1 cellular context compared by ENCODE assay signal in the genomic region with DNA sequence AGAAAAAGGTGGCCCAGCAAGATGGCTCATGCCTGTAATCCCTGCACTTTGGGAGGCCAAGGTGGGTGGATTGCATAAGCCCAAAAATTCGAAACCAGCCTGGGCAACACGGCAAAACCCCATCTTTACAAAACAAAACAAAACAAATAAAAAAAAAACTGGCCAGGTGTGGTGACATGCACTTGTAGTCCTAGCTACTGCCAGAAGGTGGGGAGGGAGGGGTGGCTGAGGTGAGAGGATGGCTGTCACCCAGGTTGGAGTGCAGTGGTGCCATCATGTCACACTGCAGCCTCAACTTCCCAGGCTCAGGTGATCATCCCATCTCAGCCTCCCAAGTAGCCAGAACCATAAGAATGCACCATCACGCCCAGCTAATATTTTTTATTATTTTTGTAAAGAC.
TF ChIP-seq lines count a peak whose summit lies in the region.

No MANE protein-coding gene starts in this region.

TF ChIP-seq in GM12878, 131 proteins besides CTCF, POLR2A, EP300 and RAD21 (continued from another document):
- TF ChIP-seq, protein P1, sequence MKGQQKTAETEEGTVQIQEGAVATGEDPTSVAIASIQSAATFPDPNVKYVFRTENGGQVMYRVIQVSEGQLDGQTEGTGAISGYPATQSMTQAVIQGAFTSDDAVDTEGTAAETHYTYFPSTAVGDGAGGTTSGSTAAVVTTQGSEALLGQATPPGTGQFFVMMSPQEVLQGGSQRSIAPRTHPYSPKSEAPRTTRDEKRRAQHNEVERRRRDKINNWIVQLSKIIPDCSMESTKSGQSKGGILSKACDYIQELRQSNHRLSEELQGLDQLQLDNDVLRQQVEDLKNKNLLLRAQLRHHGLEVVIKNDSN (IDR thresholded peaks at IDR 0.05; ENCODE audit: borderline replicate concordance, extremely low read length, insufficient read depth, low read depth, low read length), result no peak
- no peak for TF ChIP-seq MTA3 (IDR thresholded peaks at IDR 0.05; ENCODE audit: borderline replicate concordance, low read length)
- TF ChIP-seq, protein P2, sequence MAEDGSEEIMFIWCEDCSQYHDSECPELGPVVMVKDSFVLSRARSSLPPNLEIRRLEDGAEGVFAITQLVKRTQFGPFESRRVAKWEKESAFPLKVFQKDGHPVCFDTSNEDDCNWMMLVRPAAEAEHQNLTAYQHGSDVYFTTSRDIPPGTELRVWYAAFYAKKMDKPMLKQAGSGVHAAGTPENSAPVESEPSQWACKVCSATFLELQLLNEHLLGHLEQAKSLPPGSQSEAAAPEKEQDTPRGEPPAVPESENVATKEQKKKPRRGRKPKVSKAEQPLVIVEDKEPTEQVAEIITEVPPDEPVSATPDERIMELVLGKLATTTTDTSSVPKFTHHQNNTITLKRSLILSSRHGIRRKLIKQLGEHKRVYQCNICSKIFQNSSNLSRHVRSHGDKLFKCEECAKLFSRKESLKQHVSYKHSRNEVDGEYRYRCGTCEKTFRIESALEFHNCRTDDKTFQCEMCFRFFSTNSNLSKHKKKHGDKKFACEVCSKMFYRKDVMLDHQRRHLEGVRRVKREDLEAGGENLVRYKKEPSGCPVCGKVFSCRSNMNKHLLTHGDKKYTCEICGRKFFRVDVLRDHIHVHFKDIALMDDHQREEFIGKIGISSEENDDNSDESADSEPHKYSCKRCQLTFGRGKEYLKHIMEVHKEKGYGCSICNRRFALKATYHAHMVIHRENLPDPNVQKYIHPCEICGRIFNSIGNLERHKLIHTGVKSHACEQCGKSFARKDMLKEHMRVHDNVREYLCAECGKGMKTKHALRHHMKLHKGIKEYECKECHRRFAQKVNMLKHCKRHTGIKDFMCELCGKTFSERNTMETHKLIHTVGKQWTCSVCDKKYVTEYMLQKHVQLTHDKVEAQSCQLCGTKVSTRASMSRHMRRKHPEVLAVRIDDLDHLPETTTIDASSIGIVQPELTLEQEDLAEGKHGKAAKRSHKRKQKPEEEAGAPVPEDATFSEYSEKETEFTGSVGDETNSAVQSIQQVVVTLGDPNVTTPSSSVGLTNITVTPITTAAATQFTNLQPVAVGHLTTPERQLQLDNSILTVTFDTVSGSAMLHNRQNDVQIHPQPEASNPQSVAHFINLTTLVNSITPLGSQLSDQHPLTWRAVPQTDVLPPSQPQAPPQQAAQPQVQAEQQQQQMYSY (CRISPR knock-in tag; IDR thresholded peaks at IDR 0.05), result no peak
- TF ChIP-seq CEBPZ (IDR thresholded peaks at IDR 0.05; ENCODE audit: low read depth, low read length), result no peak
- TF ChIP-seq BCL3 (IDR thresholded peaks at IDR 0.05; ENCODE audit: borderline replicate concordance, insufficient read depth, low read depth, low read length, poor library complexity, severe bottlenecking), result no peak
- TF ChIP-seq ZNF274 (IDR thresholded peaks at IDR 0.05; ENCODE audit: insufficient read depth, insufficient read length), result no peak
- no peak for TF ChIP-seq EZH2 (IDR thresholded peaks at IDR 0.05; ENCODE audit: borderline replicate concordance, control insufficient read depth, low read depth, low read length)
- TF ChIP-seq BCL11A (IDR thresholded peaks at IDR 0.05; ENCODE audit: low read depth, low read length), result no peak
- no peak for TF ChIP-seq RB1 (IDR thresholded peaks at IDR 0.05; ENCODE audit: borderline replicate concordance)
- TF ChIP-seq PAX8 (IDR thresholded peaks at IDR 0.05), result no peak
- no peak for TF ChIP-seq CREB1 (IDR thresholded peaks at IDR 0.05; ENCODE audit: low read depth)
- TF ChIP-seq, protein P3, sequence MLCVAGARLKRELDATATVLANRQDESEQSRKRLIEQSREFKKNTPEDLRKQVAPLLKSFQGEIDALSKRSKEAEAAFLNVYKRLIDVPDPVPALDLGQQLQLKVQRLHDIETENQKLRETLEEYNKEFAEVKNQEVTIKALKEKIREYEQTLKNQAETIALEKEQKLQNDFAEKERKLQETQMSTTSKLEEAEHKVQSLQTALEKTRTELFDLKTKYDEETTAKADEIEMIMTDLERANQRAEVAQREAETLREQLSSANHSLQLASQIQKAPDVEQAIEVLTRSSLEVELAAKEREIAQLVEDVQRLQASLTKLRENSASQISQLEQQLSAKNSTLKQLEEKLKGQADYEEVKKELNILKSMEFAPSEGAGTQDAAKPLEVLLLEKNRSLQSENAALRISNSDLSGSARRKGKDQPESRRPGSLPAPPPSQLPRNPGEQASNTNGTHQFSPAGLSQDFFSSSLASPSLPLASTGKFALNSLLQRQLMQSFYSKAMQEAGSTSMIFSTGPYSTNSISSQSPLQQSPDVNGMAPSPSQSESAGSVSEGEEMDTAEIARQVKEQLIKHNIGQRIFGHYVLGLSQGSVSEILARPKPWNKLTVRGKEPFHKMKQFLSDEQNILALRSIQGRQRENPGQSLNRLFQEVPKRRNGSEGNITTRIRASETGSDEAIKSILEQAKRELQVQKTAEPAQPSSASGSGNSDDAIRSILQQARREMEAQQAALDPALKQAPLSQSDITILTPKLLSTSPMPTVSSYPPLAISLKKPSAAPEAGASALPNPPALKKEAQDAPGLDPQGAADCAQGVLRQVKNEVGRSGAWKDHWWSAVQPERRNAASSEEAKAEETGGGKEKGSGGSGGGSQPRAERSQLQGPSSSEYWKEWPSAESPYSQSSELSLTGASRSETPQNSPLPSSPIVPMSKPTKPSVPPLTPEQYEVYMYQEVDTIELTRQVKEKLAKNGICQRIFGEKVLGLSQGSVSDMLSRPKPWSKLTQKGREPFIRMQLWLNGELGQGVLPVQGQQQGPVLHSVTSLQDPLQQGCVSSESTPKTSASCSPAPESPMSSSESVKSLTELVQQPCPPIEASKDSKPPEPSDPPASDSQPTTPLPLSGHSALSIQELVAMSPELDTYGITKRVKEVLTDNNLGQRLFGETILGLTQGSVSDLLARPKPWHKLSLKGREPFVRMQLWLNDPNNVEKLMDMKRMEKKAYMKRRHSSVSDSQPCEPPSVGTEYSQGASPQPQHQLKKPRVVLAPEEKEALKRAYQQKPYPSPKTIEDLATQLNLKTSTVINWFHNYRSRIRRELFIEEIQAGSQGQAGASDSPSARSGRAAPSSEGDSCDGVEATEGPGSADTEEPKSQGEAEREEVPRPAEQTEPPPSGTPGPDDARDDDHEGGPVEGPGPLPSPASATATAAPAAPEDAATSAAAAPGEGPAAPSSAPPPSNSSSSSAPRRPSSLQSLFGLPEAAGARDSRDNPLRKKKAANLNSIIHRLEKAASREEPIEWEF (IDR thresholded peaks at IDR 0.05; ENCODE audit: insufficient replicate concordance, low read depth, low read length), result no peak
- TF ChIP-seq BCLAF1 (IDR thresholded peaks at IDR 0.05), result no peak
- no peak for TF ChIP-seq KDM1A (IDR thresholded peaks at IDR 0.05; ENCODE audit: borderline replicate concordance)
TF ChIP-seq in GM12878: peak in this region for 0.
